ENCODE assay signal across 8 cellular contexts in genomic region chr4:188740791-188741190, GRCh38.
DNase-seq lines count a peak whose midpoint lies in the region; ATAC-seq, FAIRE-seq and TF ChIP-seq lines count a peak whose summit lies in the region.
"Not testable (repeated sequence)": the region's sequence is repeated elsewhere in the genome, so short reads cannot be mapped to it uniquely, and the experiment has no call there.

No MANE protein-coding gene starts in this region.

- not testable (repeated sequence) for H3K4me3 ChIP-seq in DND-41 (ENCODE audit: low read depth in 1 of 2, low read length in 2 of 2); HCT116 (replicated peaks in 1 of 2; ENCODE audit: low read depth in 1 of 2, low read length in 2 of 2); PC-3 (ENCODE audit: low read length); GM12878; epithelial cell of proximal tubule (ENCODE audit: low read depth, low read length)

- not testable (repeated sequence) for H3F3A ChIP-seq in PC-3 (ENCODE audit: low read length, unreplicated experiment)

- in situ Hi-C loops in GM12878 (cut with MboI) = not testable (repeated sequence)

- not testable (repeated sequence) for H3K4me3 Mint-ChIP-seq in WTC11

- H3K27me3 Mint-ChIP-seq in WTC11 (ENCODE audit: low read depth) = not testable (repeated sequence)

- not testable (repeated sequence) for H3K9me2 ChIP-seq in HCT116 (ENCODE audit: insufficient read depth); PC-3 (replicated peaks; ENCODE audit: low read length)

- H4K20me1 ChIP-seq in DND-41 (ENCODE audit: insufficient read depth, low read length); HCT116 (ENCODE audit: insufficient read depth); PC-3 (ENCODE audit: low read length); GM12878 (ENCODE audit: control insufficient read depth, insufficient read depth): not testable (repeated sequence)

- RAD21 ChIA-PET in HCT116 (lab: Charles Lee; ENCODE audit: low non-redundant PET in 1 of 2, low total read pairs in 2 of 2, uncharacterized antibody in 2 of 2, unreplicated experiment in 2 of 2); GM12878 (lab: Charles Lee; ENCODE audit: unreplicated experiment): not testable (repeated sequence)

- not testable (repeated sequence) for TF ChIP-seq EP300 in GM12878 (IDR thresholded peaks at IDR 0.05; ENCODE audit: borderline replicate concordance in 1 of 2, control insufficient read depth in 1 of 2, low read depth in 2 of 2, low read length in 2 of 2)

- H3K4me1 ChIP-seq in DND-41 (ENCODE audit: insufficient read depth, low read length); HCT116 (ENCODE audit: control insufficient read depth in 1 of 2, insufficient read depth in 2 of 2, low read length in 2 of 2); PC-3 (ENCODE audit: insufficient read depth, low read length); GM12878 (ENCODE audit: control insufficient read depth, insufficient read depth, low read length): not testable (repeated sequence)

- not testable (repeated sequence) for H3K9me3 Mint-ChIP-seq in WTC11

- not testable (repeated sequence) for TF ChIP-seq POLR2A in HCT116 (IDR thresholded peaks at IDR 0.05; ENCODE audit: borderline replicate concordance, extremely low read depth, insufficient read depth, insufficient read length); GM12878 (IDR thresholded peaks at IDR 0.05; ENCODE audit: low read depth, low read length)

- not testable (repeated sequence) for H3K27me3 ChIP-seq in DND-41 (ENCODE audit: insufficient read depth, low read length, poor library complexity); HCT116 (ENCODE audit: insufficient read depth, low read length); PC-3 (ENCODE audit: low read length); GM12878 (replicated peaks in 1 of 2; ENCODE audit: control insufficient read depth in 2 of 2, insufficient read depth in 2 of 2, low read length in 1 of 2)

- not testable (repeated sequence) for H3K9ac ChIP-seq in DND-41 (ENCODE audit: low read depth, low read length); HCT116 (ENCODE audit: low read length); PC-3 (ENCODE audit: low read length); GM12878 (ENCODE audit: control insufficient read depth, insufficient read depth, low read length)

- H2AFZ ChIP-seq in DND-41 (ENCODE audit: low read depth, low read length); HCT116 (ENCODE audit: low read depth, low read length, poor library complexity, severe bottlenecking); PC-3 (ENCODE audit: low read length); GM12878 (ENCODE audit: control insufficient read depth, low read depth, low read length): not testable (repeated sequence)

- H3K4me1 Mint-ChIP-seq in WTC11 = not testable (repeated sequence)

- H3K36me3 ChIP-seq in DND-41 (ENCODE audit: insufficient read depth, low read length); HCT116 (ENCODE audit: control insufficient read depth in 1 of 2, insufficient read depth in 2 of 2, low read length in 2 of 2); PC-3 (ENCODE audit: low read depth, low read length); GM12878 (ENCODE audit: control insufficient read depth in 2 of 2, insufficient read depth in 2 of 2, low read length in 1 of 2): not testable (repeated sequence)

- CTCF ChIA-PET in HCT116 (lab: Charles Lee); PC-3 (lab: Charles Lee); WTC11 (lab: Charles Lee); GM12878 (lab: Yijun Ruan, JAX): not testable (repeated sequence)

- POLR2A ChIA-PET in HCT116 (lab: Charles Lee); PC-3 (lab: Charles Lee; ENCODE audit: unreplicated experiment); WTC11 (lab: Charles Lee); GM12878 (lab: Charles Lee): not testable (repeated sequence)

- WGBS in GM12878 (ENCODE audit: insufficient coverage, insufficient replicate concordance, low lambda C conversion rate, missing lambda C conversion rate) = no CpG with 5 or more reads among the region's 1 CpG

- intact Hi-C loops in HCT116 (cut with micrococcal nuclease); PC-3 (cut with micrococcal nuclease); GM12878 (cut with micrococcal nuclease; ENCODE audit: unreplicated experiment): not testable (repeated sequence)

- not testable (repeated sequence) for H3K36me3 Mint-ChIP-seq in WTC11

- not testable (repeated sequence) for H3K79me2 ChIP-seq in DND-41 (ENCODE audit: insufficient read depth, low read length); HCT116 (ENCODE audit: insufficient read depth, low read length); PC-3 (ENCODE audit: low read length); GM12878 (ENCODE audit: control insufficient read depth, insufficient read depth, low read length)

- FAIRE-seq in GM19239 (lab: Jason Lieb, UNC) = peak; percentile 81
- peak; percentile 69 for FAIRE-seq in GM12878 (lab: Jason Lieb, UNC)

- SMC1A ChIA-PET in GM12878 (lab: Charles Lee; ENCODE audit: uncharacterized antibody, unreplicated experiment) = not testable (repeated sequence)

- not testable (repeated sequence) for H3K27ac ChIP-seq in DND-41 (ENCODE audit: low read length); HCT116 (ENCODE audit: low read depth, low read length); PC-3 (ENCODE audit: low read length); GM12878 (ENCODE audit: control insufficient read depth, insufficient read depth)

- TF ChIP-seq RAD21 in HCT116 (IDR thresholded peaks at IDR 0.05; ENCODE audit: low read depth); GM12878 (IDR thresholded peaks at IDR 0.05; ENCODE audit: insufficient read depth, low read depth, low read length): not testable (repeated sequence)

- H3K9me3 ChIP-seq in DND-41 (ENCODE audit: insufficient read depth, low read length, severe bottlenecking); HCT116 (ENCODE audit: control insufficient read depth in 1 of 2, insufficient read depth in 1 of 2, low read depth in 1 of 2, low read length in 2 of 2); PC-3 (ENCODE audit: low read length); GM12878 (replicated peaks; ENCODE audit: control insufficient read depth, insufficient read depth, low read length): not testable (repeated sequence)

- not testable (repeated sequence) for H3K4me2 ChIP-seq in DND-41 (ENCODE audit: insufficient read depth, low read length); HCT116 (ENCODE audit: low read length); PC-3 (ENCODE audit: low read length); GM12878 (ENCODE audit: control insufficient read depth, insufficient read depth)

- ATAC-seq in DND-41 (ENCODE audit: insufficient read depth, low read depth) (peak; percentile 81), HCT116 (peak; percentile 57), WTC11 (peak; percentile 76), GM12878 (peak; percentile 80)
- ATAC-seq in PC-3 = not testable (repeated sequence)
- ATAC-seq in stimulated activated naive CD8-positive, alpha-beta T cell treated with anti-CD3 and anti-CD28 coated beads, Interleukin-15, Interleukin-2, amounts not matched to agents 100 U/mL and 50 U/mL, for 24 hours = peak; percentile 36

- DNase-seq in DND-41; GM19239 (ENCODE audit: insufficient read length, low spot score); HCT116 (ENCODE audit: low read depth, low spot score); PC-3; WTC11 (ENCODE audit: low spot score); GM12878 (ENCODE audit: low read depth, low spot score); epithelial cell of proximal tubule (ENCODE audit: low read depth); stimulated activated naive CD8-positive, alpha-beta T cell treated with anti-CD3 and anti-CD28 coated beads, Interleukin-15, Interleukin-2, amounts not matched to agents 100 U/mL and 50 U/mL, for 24 hours: not testable (repeated sequence)

- H3K27ac Mint-ChIP-seq in WTC11 = not testable (repeated sequence)

- BruUV-seq in HCT116 (replicated peaks; lab: Mats Ljungman, UMichigan) (TSS peak; percentile 79), PC-3 (replicated peaks; lab: Mats Ljungman, UMichigan) (TSS peak; percentile 32), GM12878 (replicated peaks; lab: Mats Ljungman, UMichigan) (TSS peak; percentile 90)

- TF ChIP-seq CTCF in DND-41 (IDR thresholded peaks at IDR 0.05; ENCODE audit: borderline replicate concordance, extremely low read depth, low read length, poor library complexity, severe bottlenecking); HCT116 (IDR thresholded peaks at IDR 0.05 in 2 of 3, conservative IDR thresholded peaks at IDR 0.05 in 1 of 3; ENCODE audit: borderline replicate concordance in 1 of 3, insufficient read depth in 1 of 3, low read depth in 2 of 3, low read length in 2 of 3); PC-3 (conservative IDR thresholded peaks at IDR 0.05; ENCODE audit: low read depth, low read length); WTC11 (IDR thresholded peaks at IDR 0.05); GM12878 (IDR thresholded peaks at IDR 0.05 in 2 of 3, conservative IDR thresholded peaks at IDR 0.05 in 1 of 3; ENCODE audit: control insufficient read depth in 2 of 3, extremely low read depth in 1 of 3, insufficient read depth in 1 of 3, low read depth in 3 of 3, low read length in 3 of 3): not testable (repeated sequence)
- TF ChIP-seq CTCF in epithelial cell of proximal tubule (conservative IDR thresholded peaks at IDR 0.05; ENCODE audit: low read depth, low read length) = peak; percentile 9
